ENCODE assay signal across 12 cellular contexts in the genomic region with DNA sequence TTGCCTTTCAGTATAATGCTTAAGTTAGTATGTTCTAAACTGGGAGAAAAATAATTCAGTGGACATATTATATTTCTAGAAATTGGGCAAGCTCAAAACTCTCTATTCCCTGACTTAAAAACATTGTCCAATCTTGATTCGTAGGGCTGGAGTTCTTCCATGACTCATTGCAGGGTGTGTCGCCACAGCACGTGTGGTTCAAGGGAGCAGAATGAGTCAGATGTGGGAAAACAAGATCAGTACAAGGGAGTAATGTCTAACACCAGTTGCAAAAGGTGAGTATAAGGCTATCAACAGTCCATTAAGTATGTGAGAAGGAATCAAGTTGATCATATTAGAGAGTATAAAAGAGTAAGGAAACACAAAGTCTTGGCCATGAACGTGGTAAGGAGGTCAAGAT.
DNase-seq lines count a peak whose midpoint lies in the region; ATAC-seq and TF ChIP-seq lines count a peak whose summit lies in the region.
"Had no signal": no experiment of that assay in that cellular context is flagged by ENCODE, and none has a peak within 500 bp of the region (broad histone marks: within the 10 kb centered on the region; RNA-seq: fewer than 3 reads in every experiment).

No MANE protein-coding gene starts in this region.

- no peaks in the 10 kb centered on the region for H4K20me1 ChIP-seq in PC-9 (ENCODE audit: insufficient read depth)

- no peak overlapping the region for H2BK15ac ChIP-seq in neuronal stem cell (ENCODE audit: low read length)

- H3K4me3 ChIP-seq in PC-9 (no peak overlapping the region), trophoblast cell (ENCODE audit: low read depth, low read length) (no peak overlapping the region), neuronal stem cell (ENCODE audit: low read length in 2 of 2) (no peak overlapping the region)
- H3K4me3 ChIP-seq: tibial artery had no signal

- DNase-seq in GM04504 (ENCODE audit: low read depth) (peak; percentile 6), PC-9 (peak; percentile 44 to 59), trophoblast cell (peak; percentile 10 to 57), neuronal stem cell (ENCODE audit: low spot score) (no peak), HuH-7 (ENCODE audit: low spot score) (no peak), cerebellar cortex (ENCODE audit: low spot score) (no peak)
- DNase-seq: DND-41, NCI-H2227 treated with DMSO at 0.1 percent for 48 hours, nucleus accumbens had no signal

- H3K79me2 ChIP-seq in PC-9 (ENCODE audit: low read depth), result no peaks in the 10 kb centered on the region
- H3K79me2 ChIP-seq in trophoblast cell (ENCODE audit: control insufficient read depth, insufficient read depth, low read length, poor library complexity), result no peaks in the 10 kb centered on the region

- H3K79me1 ChIP-seq in trophoblast cell (ENCODE audit: low read length), result no peaks in the 10 kb centered on the region
- H3K79me1 ChIP-seq in neuronal stem cell (ENCODE audit: low read depth, low read length), result no peaks in the 10 kb centered on the region

- intact Hi-C loops in PC-9 (cut with micrococcal nuclease; ENCODE audit: unreplicated experiment), result loop anchor here (5.0 kb wide), 1 partner anchor 886 kb away; the partner anchor contains the start of gene TMTC2

- H3K36me3 ChIP-seq in PC-9 (ENCODE audit: low read depth) (no peaks in the 10 kb centered on the region), trophoblast cell (ENCODE audit: control insufficient read depth in 1 of 2, insufficient read depth in 2 of 2, low read length in 2 of 2) (no peaks in the 10 kb centered on the region), neuronal stem cell (replicated peaks in 1 of 2; ENCODE audit: control insufficient read depth in 2 of 2, insufficient read depth in 2 of 2, low read length in 2 of 2) (no peaks in the 10 kb centered on the region)
- H3K36me3 ChIP-seq: tibial artery had no signal

- H4K91ac ChIP-seq in trophoblast cell (ENCODE audit: low read depth, low read length) (no peak overlapping the region), neuronal stem cell (ENCODE audit: low read depth, low read length, poor library complexity) (no peak overlapping the region)

- H2AFZ ChIP-seq in PC-9 (no peak overlapping the region), trophoblast cell (ENCODE audit: insufficient read depth, low read length, poor library complexity) (no peak overlapping the region), neuronal stem cell (ENCODE audit: low read length) (no peak overlapping the region)

- no CpG with 5 or more reads among the region's 4 CpGs for WGBS in trophoblast cell (ENCODE audit: extremely low coverage, insufficient coverage, insufficient read length)
- no CpG with 5 or more reads among the region's 4 CpGs for WGBS in neuronal stem cell (ENCODE audit: extremely low coverage in 2 of 2, insufficient read length in 2 of 2, insufficient replicate concordance in 1 of 2), 2 donors

- H3K27ac ChIP-seq in PC-9, result no peak overlapping the region
- H3K27ac ChIP-seq in trophoblast cell (ENCODE audit: low read depth, low read length), result no peak overlapping the region
- H3K27ac ChIP-seq in neuronal stem cell (replicated peaks; ENCODE audit: low read length), result no peak overlapping the region
- H3K27ac ChIP-seq: tibial artery had no signal

- H4K12ac ChIP-seq in trophoblast cell (ENCODE audit: low read depth, low read length), result no peak overlapping the region

- TF ChIP-seq CTCF in PC-9 (conservative IDR thresholded peaks at IDR 0.05), result no peak

- H3K27me3 ChIP-seq in PC-9 (ENCODE audit: insufficient read depth, low read depth) (no peaks in the 10 kb centered on the region), trophoblast cell (ENCODE audit: insufficient read depth, low read length) (no peaks in the 10 kb centered on the region), neuronal stem cell (ENCODE audit: control insufficient read depth in 3 of 3, insufficient read depth in 3 of 3, low read depth in 1 of 3, low read length in 3 of 3) (no peaks in the 10 kb centered on the region)
- H3K27me3 ChIP-seq: tibial artery had no signal

- POLR2A ChIA-PET in PC-9 (lab: Charles Lee; ENCODE audit: unreplicated experiment), result no interaction called here

- H2AK5ac ChIP-seq in trophoblast cell (ENCODE audit: low read length), result no peak overlapping the region
- no peak overlapping the region for H2AK5ac ChIP-seq in neuronal stem cell (ENCODE audit: low read depth, low read length)

- H3K4me2 ChIP-seq in PC-9 (no peak overlapping the region), trophoblast cell (ENCODE audit: low read length) (no peak overlapping the region), neuronal stem cell (ENCODE audit: insufficient read depth, low read length, poor library complexity, severe bottlenecking) (no peak overlapping the region)

- ATAC-seq in esophagus mucosa (peak; percentile 100), GM18858 (IDR thresholded peaks at IDR 0.05; ENCODE audit: unreplicated experiment) (no peak)

- H3K9me3 ChIP-seq in PC-9 (ENCODE audit: insufficient read depth, low read depth) (no peaks in the 10 kb centered on the region; the same call in 1 of the 2 replicates), trophoblast cell (ENCODE audit: insufficient read depth, low read depth, low read length) (no peaks in the 10 kb centered on the region), neuronal stem cell (replicated peaks in 1 of 2; ENCODE audit: control insufficient read depth in 2 of 2, insufficient read depth in 1 of 2, low read depth in 1 of 2, low read length in 2 of 2) (no peaks in the 10 kb centered on the region)
- H3K9me3 ChIP-seq: tibial artery had no signal

- no peak overlapping the region for H3K14ac ChIP-seq in trophoblast cell (ENCODE audit: low read length)
- H3K14ac ChIP-seq in neuronal stem cell (ENCODE audit: low read length), result no peak overlapping the region

- H3K9ac ChIP-seq in trophoblast cell (ENCODE audit: low read length) (no peak overlapping the region), neuronal stem cell (ENCODE audit: low read depth, low read length, poor library complexity) (no peak overlapping the region)

- H3K9me2 ChIP-seq in PC-9 (ENCODE audit: insufficient read depth), result no peaks in the 10 kb centered on the region

- H2BK120ac ChIP-seq in trophoblast cell (ENCODE audit: insufficient read depth, low read length, poor library complexity), result no peak overlapping the region
- H2BK120ac ChIP-seq in neuronal stem cell (ENCODE audit: low read depth, low read length), result no peak overlapping the region

- H3K18ac ChIP-seq in trophoblast cell (ENCODE audit: low read length) (no peak overlapping the region), neuronal stem cell (ENCODE audit: low read length) (no peak overlapping the region)

- H2BK5ac ChIP-seq in trophoblast cell (ENCODE audit: low read depth, low read length, poor library complexity) (no peak overlapping the region), neuronal stem cell (ENCODE audit: low read length) (no peak overlapping the region)

- H3F3A ChIP-seq in PC-9 (ENCODE audit: insufficient read depth, low read depth), result no peaks in the 10 kb centered on the region

- H4K8ac ChIP-seq in trophoblast cell (ENCODE audit: low read depth, low read length), result no peak overlapping the region
- H4K8ac ChIP-seq in neuronal stem cell (ENCODE audit: low read depth, low read length), result no peak overlapping the region

- no TSS peak for BruUV-seq in PC-9 (replicated peaks; lab: Mats Ljungman, UMichigan)

- H3K23ac ChIP-seq in trophoblast cell (ENCODE audit: low read length) (no peak overlapping the region), neuronal stem cell (ENCODE audit: low read depth, low read length, poor library complexity) (no peak overlapping the region)

- H3K4ac ChIP-seq in trophoblast cell (ENCODE audit: low read depth, low read length) (no peak overlapping the region), neuronal stem cell (ENCODE audit: low read length) (no peak overlapping the region)

- no peak overlapping the region for H2BK12ac ChIP-seq in trophoblast cell (ENCODE audit: low read length)
- H2BK12ac ChIP-seq in neuronal stem cell (ENCODE audit: low read length), result no peak overlapping the region

- H3K4me1 ChIP-seq in PC-9 (replicated peaks; ENCODE audit: insufficient read depth), result peaks cover 9% of the 10 kb centered on the region; the same call in 1 of the 2 replicates
- no peaks in the 10 kb centered on the region for H3K4me1 ChIP-seq in trophoblast cell (ENCODE audit: control insufficient read depth in 1 of 2, insufficient read depth in 2 of 2, low read length in 2 of 2)
- H3K4me1 ChIP-seq in neuronal stem cell (ENCODE audit: control insufficient read depth in 2 of 2, insufficient read depth in 1 of 2, low read depth in 1 of 2, low read length in 2 of 2), result no peaks in the 10 kb centered on the region
- H3K4me1 ChIP-seq: tibial artery had no signal

- CTCF ChIA-PET in PC-9 (lab: Charles Lee), result no interaction called here

Comparison
In these comparisons a context has a peak if more than half of its experiments do, and no peak if none do; other contexts are left out.
1. DNase-seq: peak in GM04504 (single experiment), PC-9 (2 of 2) and trophoblast cell (2 of 2); none in neuronal stem cell (single experiment), HuH-7 (single experiment) and cerebellar cortex (single experiment).